Comparison of ENCODE assay signal across 1 cellular context in genomic region chr6:35145757-35146156, GRCh38.
A peak's percentile ranks its signal among the peaks of the same experiment; 100 is the strongest.
TF ChIP-seq lines count a peak whose summit lies in the region.

No MANE protein-coding gene starts in this region.

TF ChIP-seq in HepG2, 621 proteins besides CTCF, POLR2A, EP300 and RAD21:
- TF ChIP-seq ZSCAN30 (CRISPR knock-in tag; IDR thresholded peaks at IDR 0.05) (no peak), ZNF460 (CRISPR knock-in tag; IDR thresholded peaks at IDR 0.05; ENCODE audit: borderline replicate concordance) (no peak), PHF8 (CRISPR knock-in tag; IDR thresholded peaks at IDR 0.05) (no peak), FOXO4 (CRISPR knock-in tag; conservative IDR thresholded peaks at IDR 0.05) (0 out of 2 replicates have a peak, but pooled peaks have one; percentile 63), STAG1 (CRISPR knock-in tag; IDR thresholded peaks at IDR 0.05) (no peak), THAP7 (CRISPR knock-in tag; IDR thresholded peaks at IDR 0.05) (no peak)
TF ChIP-seq in HepG2: peak in this region for 1.
